Comparison of ENCODE assay signal across 23 cellular contexts in the genomic region with DNA sequence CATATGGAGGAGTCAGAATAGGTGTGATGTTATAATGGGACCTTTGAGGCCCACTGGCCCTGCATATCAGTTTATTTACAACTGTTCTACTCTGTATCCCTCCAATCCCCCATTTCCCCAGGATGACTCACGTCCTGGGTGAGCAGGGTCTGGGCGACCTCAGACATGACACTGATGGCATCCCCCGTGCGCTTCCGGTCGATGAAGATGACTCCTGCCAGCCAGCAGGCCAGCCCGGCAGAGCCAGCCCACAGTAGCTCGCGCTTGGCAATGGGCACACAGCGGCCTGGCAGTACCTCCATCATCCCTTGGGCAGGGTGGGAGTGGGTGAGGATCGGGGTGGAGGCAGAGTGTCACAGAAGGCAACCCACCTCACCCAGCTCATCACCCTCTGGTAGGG. TPM values are rescaled to one million over a fixed set of nuclear protein-coding genes. Genes with fewer than 3 reads are reported as not detected.
DNase-seq lines count a peak whose midpoint lies in the region; ATAC-seq, FAIRE-seq and TF ChIP-seq lines count a peak whose summit lies in the region.
"Had no signal": no experiment of that assay in that cellular context is flagged by ENCODE, and none has a peak within 500 bp of the region (broad histone marks: within the 10 kb centered on the region; RNA-seq: fewer than 3 reads in every experiment).

No MANE protein-coding gene starts in this region.

- TF ChIP-seq CTCF in brain (conservative IDR thresholded peaks at IDR 0.05) (no peak), progenitor cell of endocrine pancreas (IDR thresholded peaks at IDR 0.05; ENCODE audit: unreplicated experiment) (no peak), natural killer cell (IDR thresholded peaks at IDR 0.05) (no peak)

- peak overlapping the region in 3 of 5 experiments; percentile 35 to 60 (median 53) for H3K27ac Mint-ChIP-seq in brain
- peak overlapping the region; percentile 88 for H3K27ac Mint-ChIP-seq in progenitor cell of endocrine pancreas
- H3K27ac Mint-ChIP-seq in natural killer cell = peak overlapping the region in 1 of 2 donors; percentile 51
- H3K27ac Mint-ChIP-seq: activated naive CD8-positive, alpha-beta T cell had no signal

- H3K4me1 Mint-ChIP-seq in brain (peaks cover 42% of the 10 kb centered on the region), progenitor cell of endocrine pancreas (ENCODE audit: low read depth) (peaks cover 53% of the 10 kb centered on the region), natural killer cell (peaks cover 17 to 31% of the 10 kb centered on the region in 2 donors)

- H3K27me3 Mint-ChIP-seq in brain (peaks cover 2% of the 10 kb centered on the region), progenitor cell of endocrine pancreas (no peaks in the 10 kb centered on the region), natural killer cell (ENCODE audit: low read depth in 2 of 2) (no peaks in the 10 kb centered on the region)
- H3K27me3 Mint-ChIP-seq: activated naive CD8-positive, alpha-beta T cell; effector memory CD8-positive, alpha-beta T cell; stimulated activated naive CD8-positive, alpha-beta T cell treated with anti-CD3 and anti-CD28 coated beads, Interleukin-15, amount 100 ng/mL, for 72 hours had no signal

- intact Hi-C loops in natural killer cell (cut with micrococcal nuclease) = loop anchor here (10.0 kb wide), 1 partner anchor 505 kb away; a partner anchor contains a TSS

- FAIRE-seq in RCC 7860 (lab: Jason Lieb, UNC) = no peak
- FAIRE-seq: islet of Langerhans had no signal

- peaks cover 45% of the 10 kb centered on the region for H3K36me3 Mint-ChIP-seq in brain
- peaks cover 36% of the 10 kb centered on the region for H3K36me3 Mint-ChIP-seq in progenitor cell of endocrine pancreas (ENCODE audit: insufficient read depth)
- no peaks in the 10 kb centered on the region for H3K36me3 Mint-ChIP-seq in natural killer cell

- peak; percentile 4 for DNase-seq in RCC 7860 (ENCODE audit: low spot score)
- DNase-seq in progenitor cell of endocrine pancreas (ENCODE audit: low spot score, unreplicated experiment) = no peak
- no peak for DNase-seq in natural killer cell
- no peak for DNase-seq in stimulated activated CD4-positive, alpha-beta T cell treated with anti-CD3 and anti-CD28 coated beads, Interleukin-4, amount 100 ng/mL, for 24 hours
- DNase-seq in NCI-H446 treated with DMSO at 0.1 percent for 48 hours (lab: John Stamatoyannopoulos, UW) = no peak
- DNase-seq: activated CD4-positive, alpha-beta T cell treated with anti-CD3 and anti-CD28 coated beads for 48 hours; activated effector memory CD4-positive, alpha-beta T cell treated with Interleukin-2 at 50 U/mL for 16 hours; caudate nucleus; cortex of kidney; DMS79; effector memory CD8-positive, alpha-beta T cell; glutamatergic neuron; HCEC 1CT; left lung; mesendoderm; MV-4-11; NCI-H446; NCI-H82; stimulated activated CD4-positive, alpha-beta T cell treated with anti-CD3 and anti-CD28 coated beads, Interleukin-1b, Interleukin-23, amount 100 ng/mL, for 48 hours; stimulated activated naive CD8-positive, alpha-beta T cell treated with anti-CD3 and anti-CD28 coated beads, Interleukin-15, amount 100 ng/mL, for 72 hours had no signal

- no peak for ATAC-seq in natural killer cell
- ATAC-seq: effector memory CD8-positive, alpha-beta T cell; left lung; stimulated activated naive CD8-positive, alpha-beta T cell treated with anti-CD3 and anti-CD28 coated beads, Interleukin-15, amount 100 ng/mL, for 72 hours had no signal

- H3K4me3 Mint-ChIP-seq in brain = no peak overlapping the region
- no peak overlapping the region for H3K4me3 Mint-ChIP-seq in progenitor cell of endocrine pancreas (ENCODE audit: low read depth)
- H3K4me3 Mint-ChIP-seq in natural killer cell = no peak overlapping the region
- H3K4me3 Mint-ChIP-seq: activated naive CD8-positive, alpha-beta T cell; effector memory CD8-positive, alpha-beta T cell; stimulated activated naive CD8-positive, alpha-beta T cell treated with anti-CD3 and anti-CD28 coated beads, Interleukin-15, amount 100 ng/mL, for 72 hours had no signal

- H3K9me3 Mint-ChIP-seq in brain (no peaks in the 10 kb centered on the region), progenitor cell of endocrine pancreas (ENCODE audit: low read depth) (no peaks in the 10 kb centered on the region), natural killer cell (no peaks in the 10 kb centered on the region)
- H3K9me3 Mint-ChIP-seq: effector memory CD8-positive, alpha-beta T cell; stimulated activated naive CD8-positive, alpha-beta T cell treated with anti-CD3 and anti-CD28 coated beads, Interleukin-15, amount 100 ng/mL, for 72 hours had no signal

RNA-seq across cellular contexts. Expression of a gene that starts 5.6 kb away (rescaled TPM):
- polyA plus RNA-seq in brain (ENCODE audit: insufficient read depth, low read depth, low replicate concordance) = 199 TPM
- 94.1 and 102 TPM in 2 replicates for total RNA-seq in progenitor cell of endocrine pancreas
- 10 to 100 TPM; 29.5 to 31.9 (median 31.2) TPM for total RNA-seq in natural killer cell

RNA-seq across cellular contexts. Expression of a gene that starts 5.9 kb away (rescaled TPM):
- 11.5 TPM for polyA plus RNA-seq in brain (ENCODE audit: insufficient read depth, low read depth, low replicate concordance)
- total RNA-seq in progenitor cell of endocrine pancreas (68.3 and 83.1 TPM in 2 replicates), natural killer cell (10 to 100 TPM; 18.2 to 22.9 (median 20.1) TPM)

RNA-seq across cellular contexts. Expression of a gene that starts 7.9 kb away (rescaled TPM):
- polyA plus RNA-seq in brain (ENCODE audit: insufficient read depth, low read depth, low replicate concordance) = 231 TPM
- total RNA-seq in progenitor cell of endocrine pancreas (91.2 and 92.2 TPM in 2 replicates), natural killer cell (10 to 100 TPM; 35.1 to 39.2 (median 36.6) TPM)

RNA-seq across cellular contexts. Expression of a gene that starts 13.8 kb away (rescaled TPM):
- polyA plus RNA-seq in brain (ENCODE audit: insufficient read depth, low read depth, low replicate concordance) = 2.1 TPM
- total RNA-seq in progenitor cell of endocrine pancreas (28.5 and 29.9 TPM in 2 replicates), natural killer cell (10 to 100 TPM; 19.0 to 25.1 (median 22.9) TPM)

RNA-seq across cellular contexts. Expression of a gene that starts 16.4 kb away (rescaled TPM):
- polyA plus RNA-seq in brain (ENCODE audit: insufficient read depth, low read depth, low replicate concordance) = 19.1 TPM
- total RNA-seq in progenitor cell of endocrine pancreas (75.5 and 80.8 TPM in 2 replicates), natural killer cell (10 to 100 TPM; 16.3 to 28.3 (median 19.0) TPM)
